27 cellular contexts compared by ENCODE assay signal in the genomic region with DNA sequence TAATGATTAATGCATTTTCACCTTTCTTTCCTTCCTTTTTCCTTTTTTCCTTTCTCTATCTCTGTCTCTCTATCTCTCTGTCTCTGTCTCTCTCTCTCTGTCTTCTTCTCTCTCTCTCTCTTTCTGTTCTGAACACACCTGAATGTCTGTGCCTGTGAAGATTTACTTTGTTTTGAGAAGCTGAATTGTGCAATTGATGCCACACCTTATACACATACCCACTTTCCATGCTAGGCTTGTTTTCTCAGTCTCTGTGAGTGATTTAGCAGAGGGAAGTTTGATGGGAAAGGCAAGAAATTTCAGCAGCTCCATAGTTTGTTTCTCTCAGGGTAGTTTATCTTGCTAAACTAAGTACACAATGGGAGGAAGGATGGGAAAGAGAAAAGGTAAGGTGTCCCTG. TPM values are rescaled to one million over a fixed set of nuclear protein-coding genes. Genes with fewer than 3 reads are reported as not detected.
"Had no signal": no experiment of that assay in that cellular context is flagged by ENCODE, and none has a peak within 500 bp of the region (broad histone marks: within the 10 kb centered on the region; RNA-seq: fewer than 3 reads in every experiment).

No MANE protein-coding gene starts in this region.

- H3K27me3 Mint-ChIP-seq: activated naive CD4-positive, alpha-beta T cell treated with anti-CD3 and anti-CD28 coated beads, Interleukin-2, amount 10 ng/mL, durations not matched to agents 7 days and 5 days; activated naive CD8-positive, alpha-beta T cell treated with anti-CD3 and anti-CD28 coated beads, Interleukin-2, amount 10 ng/mL, durations not matched to agents 7 days and 5 days had no signal

- H3K36me3 Mint-ChIP-seq: activated naive CD4-positive, alpha-beta T cell treated with anti-CD3 and anti-CD28 coated beads, Interleukin-2, amount 10 ng/mL, durations not matched to agents 7 days and 5 days; activated naive CD8-positive, alpha-beta T cell treated with anti-CD3 and anti-CD28 coated beads, Interleukin-2, amount 10 ng/mL, durations not matched to agents 7 days and 5 days; memory B cell; naive thymus-derived CD8-positive, alpha-beta T cell had no signal

- H3K27me3 ChIP-seq: brain microvascular endothelial cell, gastroesophageal sphincter, testis had no signal

- H3K27ac Mint-ChIP-seq: activated naive CD4-positive, alpha-beta T cell treated with anti-CD3 and anti-CD28 coated beads, Interleukin-2, amount 10 ng/mL, durations not matched to agents 7 days and 5 days; activated naive CD8-positive, alpha-beta T cell treated with anti-CD3 and anti-CD28 coated beads, Interleukin-2, amount 10 ng/mL, durations not matched to agents 7 days and 5 days; activated T-helper 1 cell treated with anti-CD3 and anti-CD28 coated beads, Interleukin-12 subunit alpha, Interleukin-12 subunit beta, Interleukin-2, Interleukin-4 antibody, amounts not matched to agents 30 ng/mL and 10 ng/mL and 1 ng/mL, durations not matched to agents 14 hours and 24 hours and 36 hours; endodermal cell; memory B cell; naive thymus-derived CD8-positive, alpha-beta T cell; T-helper 2 cell treated with Interferon-gamma antibody and Interleukin-4, amounts not matched to agents 5 μg/mL and 100 μg/mL, for 36 hours had no signal

- H3K4me3 Mint-ChIP-seq: activated naive CD4-positive, alpha-beta T cell treated with anti-CD3 and anti-CD28 coated beads, Interleukin-2, amount 10 ng/mL, durations not matched to agents 7 days and 5 days; activated naive CD8-positive, alpha-beta T cell treated with anti-CD3 and anti-CD28 coated beads, Interleukin-2, amount 10 ng/mL, durations not matched to agents 7 days and 5 days; activated T-helper 1 cell treated with anti-CD3 and anti-CD28 coated beads, Interleukin-12 subunit alpha, Interleukin-12 subunit beta, Interleukin-2, Interleukin-4 antibody, amounts not matched to agents 30 ng/mL and 10 ng/mL and 1 ng/mL, durations not matched to agents 14 hours and 24 hours and 36 hours; endodermal cell; memory B cell; naive thymus-derived CD8-positive, alpha-beta T cell; neural crest cell; T-helper 2 cell treated with Interferon-gamma antibody and Interleukin-4, amounts not matched to agents 5 μg/mL and 100 μg/mL, for 36 hours had no signal

- H3K4me3 ChIP-seq: gastroesophageal sphincter, testis had no signal

- DNase-seq: activated CD4-positive, alpha-beta T cell treated with anti-CD3 and anti-CD28 coated beads for 4 hours; activated CD4-positive, alpha-beta T cell treated with anti-CD3 and anti-CD28 coated beads, Interleukin-2, amount 50 U/mL, for 48 hours; activated CD8-positive, alpha-beta memory T cell treated with anti-CD3 and anti-CD28 coated beads for 24 hours; activated CD8-positive, alpha-beta memory T cell treated with anti-CD3 and anti-CD28 coated beads, Interleukin-2, amount 50 U/mL, for 4 hours; activated gamma-delta T cell; activated naive CD4-positive, alpha-beta T cell treated with anti-CD3 and anti-CD28 coated beads, Interleukin-2, amount 10 ng/mL, durations not matched to agents 7 days and 5 days; activated naive CD8-positive, alpha-beta T cell treated with anti-CD3 and anti-CD28 coated beads, Interleukin-2, amount 10 ng/mL, durations not matched to agents 7 days and 5 days; activated T-cell treated with anti-CD3 and anti-CD28 coated beads, Interleukin-2, amount 50 U/mL, for 1 hour; brain microvascular endothelial cell; central memory CD4-positive, alpha-beta T cell; endodermal cell; hippocampal formation; left cardiac atrium; midbrain; naive thymus-derived CD8-positive, alpha-beta T cell; occipital lobe; right cardiac atrium; stimulated activated CD4-positive, alpha-beta T cell treated with anti-CD3 and anti-CD28 coated beads, Interleukin-2, amount 100 ng/mL, for 48 hours; stimulated activated naive CD4-positive, alpha-beta T cell treated with Interleukin-2 at 50 U/mL for 16 hours; T-helper 1 cell; testis; trophoblast cell had no signal

- H3K9me3 ChIP-seq: testis had no signal

- H3K9me3 Mint-ChIP-seq: activated naive CD4-positive, alpha-beta T cell treated with anti-CD3 and anti-CD28 coated beads, Interleukin-2, amount 10 ng/mL, durations not matched to agents 7 days and 5 days; activated naive CD8-positive, alpha-beta T cell treated with anti-CD3 and anti-CD28 coated beads, Interleukin-2, amount 10 ng/mL, durations not matched to agents 7 days and 5 days; activated T-helper 1 cell treated with anti-CD3 and anti-CD28 coated beads, Interleukin-12 subunit alpha, Interleukin-12 subunit beta, Interleukin-2, Interleukin-4 antibody, amounts not matched to agents 30 ng/mL and 10 ng/mL and 1 ng/mL, durations not matched to agents 14 hours and 24 hours and 36 hours; endodermal cell; T-helper 2 cell treated with Interferon-gamma antibody and Interleukin-4, amounts not matched to agents 5 μg/mL and 100 μg/mL, for 36 hours had no signal

- ATAC-seq: gastroesophageal sphincter; left cardiac atrium; naive thymus-derived CD8-positive, alpha-beta T cell; right cardiac atrium had no signal

- H3K36me3 ChIP-seq: brain microvascular endothelial cell, gastroesophageal sphincter had no signal

- H3K27ac ChIP-seq: brain microvascular endothelial cell, gastroesophageal sphincter, testis had no signal

- H3K4me1 Mint-ChIP-seq: activated naive CD4-positive, alpha-beta T cell treated with anti-CD3 and anti-CD28 coated beads, Interleukin-2, amount 10 ng/mL, durations not matched to agents 7 days and 5 days; activated naive CD8-positive, alpha-beta T cell treated with anti-CD3 and anti-CD28 coated beads, Interleukin-2, amount 10 ng/mL, durations not matched to agents 7 days and 5 days; memory B cell; naive thymus-derived CD8-positive, alpha-beta T cell had no signal

RNA-seq across cellular contexts. Expression of a gene that starts 9.3 kb away (rescaled TPM):
- total RNA-seq: activated naive CD8-positive, alpha-beta T cell treated with anti-CD3 and anti-CD28 coated beads, Interleukin-2, amount 10 ng/mL, durations not matched to agents 7 days and 5 days; activated T-helper 1 cell treated with anti-CD3 and anti-CD28 coated beads, Interleukin-12 subunit alpha, Interleukin-12 subunit beta, Interleukin-2, Interleukin-4 antibody, amounts not matched to agents 30 ng/mL and 10 ng/mL and 1 ng/mL, durations not matched to agents 14 hours and 24 hours and 36 hours; naive thymus-derived CD8-positive, alpha-beta T cell; occipital lobe had no signal
